22 cellular contexts compared by ENCODE assay signal in the genomic region with DNA sequence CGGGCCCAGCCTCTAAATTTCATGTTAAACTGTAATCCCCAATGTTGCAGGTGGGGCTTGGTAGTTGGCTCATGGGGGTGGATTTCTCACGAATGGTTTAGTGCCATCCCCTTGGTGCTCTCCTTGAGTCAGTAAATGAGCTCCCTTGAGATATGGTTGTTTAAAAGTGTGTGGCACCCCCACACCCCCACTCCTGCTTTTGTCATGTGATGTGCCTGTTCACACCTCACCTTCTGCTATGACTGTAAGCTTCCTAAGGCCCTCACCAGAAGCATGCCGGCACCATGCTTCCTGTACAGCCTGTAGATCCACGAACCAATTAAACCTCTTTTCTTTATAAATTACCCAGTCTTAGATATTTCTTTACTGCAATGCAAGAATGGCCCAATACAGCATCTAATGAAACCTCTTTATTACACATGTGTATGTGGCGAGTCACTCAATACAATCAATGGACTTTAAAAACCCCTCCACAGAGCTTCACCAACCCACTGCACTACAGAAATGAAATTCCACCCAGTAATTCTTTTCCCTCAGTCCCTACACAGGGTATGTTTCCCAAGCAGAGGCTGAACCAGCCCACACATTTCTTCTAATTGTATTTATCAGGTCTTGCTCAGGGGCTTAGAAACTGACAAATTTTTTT. TPM values are rescaled to one million over a fixed set of nuclear protein-coding genes. Genes with fewer than 3 reads are reported as not detected.
A peak's percentile ranks its signal among the peaks of the same experiment; 100 is the strongest.
DNase-seq lines count a peak whose midpoint lies in the region; TF ChIP-seq lines count a peak whose summit lies in the region.
"Had no signal": no experiment of that assay in that cellular context is flagged by ENCODE, and none has a peak within 500 bp of the region (broad histone marks: within the 10 kb centered on the region; RNA-seq: fewer than 3 reads in every experiment).

No MANE protein-coding gene starts in this region.

- H3K27me3 Mint-ChIP-seq in activated naive CD8-positive, alpha-beta T cell: no peaks in the 10 kb centered on the region
- no peaks in the 10 kb centered on the region for H3K27me3 Mint-ChIP-seq in activated naive CD8-positive, alpha-beta T cell treated with anti-CD3 and anti-CD28 coated beads for 36 hours
- no peaks in the 10 kb centered on the region for H3K27me3 Mint-ChIP-seq in dendritic cell treated with granulocyte-macrophage colony-stimulating factor and Interleukin-4, amounts not matched to agents 40 ng/mL and 50 ng/mL, for 4 days
- H3K27me3 Mint-ChIP-seq: T-cell had no signal

- no peaks in the 10 kb centered on the region for H3K79me2 ChIP-seq in OCI-LY3 (ENCODE audit: low read length)

- DNase-seq in activated naive CD8-positive, alpha-beta T cell treated with anti-CD3 and anti-CD28 coated beads for 36 hours: no peak
- no peak for DNase-seq in vagina (ENCODE audit: extremely low spot score in 2 of 2)
- no peak for DNase-seq in NCI-H2107 (lab: John Stamatoyannopoulos, UW)
- DNase-seq in NAMALWA (ENCODE audit: low spot score): no peak
- DNase-seq in DMS 273 treated with DMSO at 0.1 percent for 48 hours (lab: John Stamatoyannopoulos, UW): no peak
- DNase-seq: activated effector memory CD4-positive, alpha-beta T cell treated with anti-CD3 and anti-CD28 coated beads, Interleukin-2, amount 50 U/mL, for 16 hours; anterior cingulate cortex; DND-41; effector CD4-positive, alpha-beta T cell; esophagus squamous epithelium; kidney glomerular epithelial cell; mesendoderm; NCI-H1105; NCI-H2081 treated with DMSO at 0.1 percent for 48 hours; NCI-H510A treated with DMSO at 0.1 percent for 48 hours; SHP77; stimulated activated CD4-positive, alpha-beta T cell treated with anti-CD3 and anti-CD28 coated beads, Interleukin-4, amount 100 ng/mL, for 24 hours; T-cell had no signal

- peaks cover 23% of the 10 kb centered on the region for H3K36me3 Mint-ChIP-seq in activated naive CD8-positive, alpha-beta T cell
- H3K36me3 Mint-ChIP-seq in activated naive CD8-positive, alpha-beta T cell treated with anti-CD3 and anti-CD28 coated beads for 36 hours: peaks cover 24% of the 10 kb centered on the region
- H3K36me3 Mint-ChIP-seq in dendritic cell treated with granulocyte-macrophage colony-stimulating factor and Interleukin-4, amounts not matched to agents 40 ng/mL and 50 ng/mL, for 4 days (ENCODE audit: low read depth): peaks cover 84% of the 10 kb centered on the region

- intact Hi-C loops in dendritic cell treated with granulocyte-macrophage colony-stimulating factor and Interleukin-4, amounts not matched to agents 40 ng/mL and 50 ng/mL, for 4 days (cut with micrococcal nuclease): no loop called here
- intact Hi-C loops in vagina (cut with DNase I): no loop called here

- no peak overlapping the region for H3K4me3 Mint-ChIP-seq in activated naive CD8-positive, alpha-beta T cell
- no peak overlapping the region for H3K4me3 Mint-ChIP-seq in activated naive CD8-positive, alpha-beta T cell treated with anti-CD3 and anti-CD28 coated beads for 36 hours
- H3K4me3 Mint-ChIP-seq in dendritic cell treated with granulocyte-macrophage colony-stimulating factor and Interleukin-4, amounts not matched to agents 40 ng/mL and 50 ng/mL, for 4 days: no peak overlapping the region
- H3K4me3 Mint-ChIP-seq: T-cell had no signal

- no peaks in the 10 kb centered on the region for H4K20me1 ChIP-seq in OCI-LY3 (ENCODE audit: insufficient read depth, low read length)

- H3K27ac ChIP-seq in OCI-LY3 (ENCODE audit: low read length): peak overlapping the region; percentile 42
- peak overlapping the region; percentile 33 for H3K27ac ChIP-seq in vagina
- H3K27ac ChIP-seq: esophagus squamous epithelium, prostate gland had no signal

- TF ChIP-seq CTCF in OCI-LY3 (IDR thresholded peaks at IDR 0.05; ENCODE audit: low read depth, low read length) (no peak), vagina (IDR thresholded peaks at IDR 0.05) (no peak)

- H3K9me3 Mint-ChIP-seq in activated naive CD8-positive, alpha-beta T cell (ENCODE audit: low read depth): no peaks in the 10 kb centered on the region
- no peaks in the 10 kb centered on the region for H3K9me3 Mint-ChIP-seq in activated naive CD8-positive, alpha-beta T cell treated with anti-CD3 and anti-CD28 coated beads for 36 hours
- H3K9me3 Mint-ChIP-seq in dendritic cell treated with granulocyte-macrophage colony-stimulating factor and Interleukin-4, amounts not matched to agents 40 ng/mL and 50 ng/mL, for 4 days: no peaks in the 10 kb centered on the region
- H3K9me3 Mint-ChIP-seq: T-cell had no signal

- H3K36me3 ChIP-seq in OCI-LY3 (replicated peaks; ENCODE audit: low read depth, low read length) (peaks cover 34% of the 10 kb centered on the region), vagina (peaks cover 0 to 49% of the 10 kb centered on the region in 2 donors)
- H3K36me3 ChIP-seq: prostate gland had no signal

- H3K9ac ChIP-seq in OCI-LY3 (ENCODE audit: low read length): no peak overlapping the region

- peak overlapping the region; percentile 16 for H3K27ac Mint-ChIP-seq in activated naive CD8-positive, alpha-beta T cell
- H3K27ac Mint-ChIP-seq in activated naive CD8-positive, alpha-beta T cell treated with anti-CD3 and anti-CD28 coated beads for 36 hours: no peak overlapping the region
- H3K27ac Mint-ChIP-seq in dendritic cell treated with granulocyte-macrophage colony-stimulating factor and Interleukin-4, amounts not matched to agents 40 ng/mL and 50 ng/mL, for 4 days: peak overlapping the region; percentile 48
- H3K27ac Mint-ChIP-seq: T-cell had no signal

- H3K4me3 ChIP-seq in OCI-LY3 (ENCODE audit: low read length) (no peak overlapping the region), vagina (no peak overlapping the region)
- H3K4me3 ChIP-seq: esophagus squamous epithelium, prostate gland had no signal

- no peak for TF ChIP-seq POLR2A in vagina (IDR thresholded peaks at IDR 0.05)

- H3K4me2 ChIP-seq in OCI-LY3 (ENCODE audit: low read length): peak overlapping the region; percentile 30; the same call in 1 of the 2 replicates

- H3K4me1 Mint-ChIP-seq in activated naive CD8-positive, alpha-beta T cell (ENCODE audit: low read depth): peaks cover 9% of the 10 kb centered on the region
- peaks cover 14% of the 10 kb centered on the region for H3K4me1 Mint-ChIP-seq in activated naive CD8-positive, alpha-beta T cell treated with anti-CD3 and anti-CD28 coated beads for 36 hours
- peaks cover 18% of the 10 kb centered on the region for H3K4me1 Mint-ChIP-seq in dendritic cell treated with granulocyte-macrophage colony-stimulating factor and Interleukin-4, amounts not matched to agents 40 ng/mL and 50 ng/mL, for 4 days (ENCODE audit: low read depth)

- H3K4me1 ChIP-seq in OCI-LY3 (ENCODE audit: low read length): peaks cover 76% of the 10 kb centered on the region
- no peaks in the 10 kb centered on the region for H3K4me1 ChIP-seq in vagina
- H3K4me1 ChIP-seq: esophagus squamous epithelium, prostate gland had no signal

- H3K9me3 ChIP-seq in OCI-LY3 (ENCODE audit: insufficient read depth, low read length) (no peaks in the 10 kb centered on the region), vagina (no peaks in the 10 kb centered on the region)
- H3K9me3 ChIP-seq: esophagus squamous epithelium, prostate gland had no signal

- H2AFZ ChIP-seq in OCI-LY3 (ENCODE audit: low read depth, low read length): no peak overlapping the region

- H3K27me3 ChIP-seq in OCI-LY3 (ENCODE audit: low read depth, low read length): no peaks in the 10 kb centered on the region
- no peaks in the 10 kb centered on the region for H3K27me3 ChIP-seq in vagina
- H3K27me3 ChIP-seq: esophagus squamous epithelium had no signal

RNA-seq across cellular contexts. Expression of a gene that starts 47.3 kb away (rescaled TPM):
- 10 to 100 TPM; 24.4 to 26.7 TPM for total RNA-seq in activated naive CD8-positive, alpha-beta T cell treated with anti-CD3 and anti-CD28 coated beads for 36 hours
- 44.2 TPM for total RNA-seq in vagina

RNA-seq across cellular contexts. Expression of a gene that starts 59.5 kb away (rescaled TPM):
- total RNA-seq in activated naive CD8-positive, alpha-beta T cell treated with anti-CD3 and anti-CD28 coated beads for 36 hours: 10 to 100 TPM; 51.0 to 53.0 TPM
- 11.8 TPM for total RNA-seq in vagina
